In the genomic region with DNA sequence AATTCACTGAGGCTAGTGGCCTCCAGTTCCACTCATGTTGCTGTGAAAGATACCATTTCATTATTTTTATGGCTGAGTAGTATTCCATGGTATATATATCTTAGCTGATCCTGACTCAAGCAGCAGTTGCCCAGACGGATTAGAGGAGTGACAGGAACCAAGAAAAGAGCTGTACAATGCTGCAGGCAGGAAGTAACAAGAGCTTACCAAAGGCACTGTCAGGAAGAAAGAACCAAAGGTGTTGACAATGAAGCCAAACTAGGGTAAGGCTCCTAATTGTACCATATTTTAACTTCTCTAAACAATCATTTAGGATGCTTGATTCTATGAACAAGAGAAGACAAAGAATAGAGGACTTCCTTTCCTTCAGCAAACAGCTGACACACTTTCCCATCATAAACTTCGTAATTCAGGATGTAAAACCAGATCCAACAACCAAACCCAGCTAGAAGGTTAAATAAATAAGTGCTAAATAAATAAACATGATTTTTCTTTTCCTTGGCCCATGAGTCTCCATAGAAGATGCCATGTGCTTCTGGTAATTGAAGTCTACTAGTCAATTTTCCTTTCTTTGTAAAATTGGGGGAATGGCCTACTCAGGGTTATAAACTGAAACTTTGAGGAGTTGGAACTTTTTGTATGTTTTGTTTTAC, we compare ENCODE assay signal across 22 cellular contexts.
DNase-seq lines count a peak whose midpoint lies in the region; ATAC-seq and TF ChIP-seq lines count a peak whose summit lies in the region.
"Had no signal": no experiment of that assay in that cellular context is flagged by ENCODE, and none has a peak within 500 bp of the region (broad histone marks: within the 10 kb centered on the region; RNA-seq: fewer than 3 reads in every experiment).

No MANE protein-coding gene starts in this region.

- no peak for DNase-seq in CD8-positive, alpha-beta memory T cell
- DNase-seq in LNCaP clone FGC (ENCODE audit: low read depth) (peak; percentile 38), mesothelial cell of epicardium (ENCODE audit: low spot score in 2 of 2, unreplicated experiment in 2 of 2) (no peak), NCI-H526 (lab: John Stamatoyannopoulos, UW) (no peak), RWPE1 (ENCODE audit: low spot score) (no peak), stomach (no peak)
- no peak for DNase-seq in activated naive CD8-positive, alpha-beta T cell treated with anti-CD3 and anti-CD28 coated beads, Interleukin-2, amount 10 ng/mL, durations not matched to agents 7 days and 5 days
- DNase-seq: activated CD4-positive, alpha-beta T cell treated with anti-CD3 and anti-CD28 coated beads for 36 hours; colonic mucosa; foreskin fibroblast; hypothalamus; kidney; NCI-H1417 treated with DMSO at 0.1 percent for 48 hours; NCI-H748 treated with DMSO at 0.1 percent for 48 hours; stimulated activated CD4-positive, alpha-beta T cell treated with anti-CD3 and anti-CD28 coated beads, Interleukin-1b, Interleukin-23, amount 100 ng/mL, for 48 hours; stimulated activated naive CD4-positive, alpha-beta T cell treated with Interleukin-2 at 50 U/mL for 16 hours; transverse colon had no signal

- no peaks in the 10 kb centered on the region for H3K9me3 Mint-ChIP-seq in CD8-positive, alpha-beta memory T cell
- H3K9me3 Mint-ChIP-seq in activated naive CD8-positive, alpha-beta T cell treated with anti-CD3 and anti-CD28 coated beads, Interleukin-2, amount 10 ng/mL, durations not matched to agents 7 days and 5 days, result peaks cover 2% of the 10 kb centered on the region
- H3K9me3 Mint-ChIP-seq in mesothelial cell of epicardium, result no peaks in the 10 kb centered on the region
- H3K9me3 Mint-ChIP-seq: brain, neural progenitor cell had no signal

- no peak overlapping the region for H3K4me3 ChIP-seq in CD8-positive, alpha-beta memory T cell (ENCODE audit: low read length)
- H3K4me3 ChIP-seq in LNCaP clone FGC (ENCODE audit: low read depth, low read length), result no peak overlapping the region
- H3K4me3 ChIP-seq in stomach, result no peak overlapping the region
- H3K4me3 ChIP-seq: colonic mucosa, HAP-1, neural progenitor cell, prostate gland, transverse colon had no signal

- no peak for TF ChIP-seq POLR2A in stomach (IDR thresholded peaks at IDR 0.05)

- H3K36me3 ChIP-seq in CD8-positive, alpha-beta memory T cell (ENCODE audit: insufficient read depth, low read length), result no peaks in the 10 kb centered on the region
- H3K36me3 ChIP-seq in stomach, result no peaks in the 10 kb centered on the region
- H3K36me3 ChIP-seq: colonic mucosa, HAP-1, neural progenitor cell, prostate gland, transverse colon had no signal

- H3K4me1 ChIP-seq in CD8-positive, alpha-beta memory T cell (ENCODE audit: insufficient read depth, low read length), result peaks cover 49% of the 10 kb centered on the region
- H3K4me1 ChIP-seq in stomach, result peaks cover 0 to 20% (median 8%) of the 10 kb centered on the region in 4 donors
- H3K4me1 ChIP-seq: colonic mucosa, neural progenitor cell, prostate gland had no signal

- ATAC-seq in activated naive CD8-positive, alpha-beta T cell treated with anti-CD3 and anti-CD28 coated beads, Interleukin-2, amount 10 ng/mL, durations not matched to agents 7 days and 5 days (ENCODE audit: low read depth), result no peak
- ATAC-seq: activated CD4-positive, alpha-beta T cell treated with anti-CD3 and anti-CD28 coated beads for 36 hours had no signal

- H3K9me3 ChIP-seq in CD8-positive, alpha-beta memory T cell (ENCODE audit: low read length), result no peaks in the 10 kb centered on the region
- no peaks in the 10 kb centered on the region for H3K9me3 ChIP-seq in stomach
- H3K9me3 ChIP-seq: colonic mucosa, HAP-1, prostate gland, transverse colon had no signal

- TF ChIP-seq CTCF in LNCaP clone FGC (IDR thresholded peaks at IDR 0.05; ENCODE audit: control insufficient read depth, extremely low read depth, insufficient read depth), result no peak
- TF ChIP-seq CTCF in mesothelial cell of epicardium (IDR thresholded peaks at IDR 0.05; ENCODE audit: unreplicated experiment), result no peak
- no peak for TF ChIP-seq CTCF in RWPE1 (conservative IDR thresholded peaks at IDR 0.05; ENCODE audit: low read depth)
- no peak for TF ChIP-seq CTCF in stomach (IDR thresholded peaks at IDR 0.05)

- intact Hi-C loops in stomach (cut with DNase I; ENCODE audit: low total_unique reads), result no loop called here

- TF ChIP-seq EP300 in stomach (IDR thresholded peaks at IDR 0.05), result no peak

- CTCF ChIA-PET in CD8-positive, alpha-beta memory T cell (lab: Charles Lee), result interaction anchor here (1.4 kb wide), 1 partner anchor 159 kb away, joined by 3 read pairs; no protein-coding TSS in a partner anchor
- CTCF ChIA-PET in RWPE1 (lab: Yijun Ruan, JAX), result no interaction called here

- no peak overlapping the region for H3K27ac ChIP-seq in CD8-positive, alpha-beta memory T cell (ENCODE audit: low read depth, low read length)
- H3K27ac ChIP-seq in RWPE1 (no peak overlapping the region), stomach (no peak overlapping the region)
- H3K27ac ChIP-seq: colonic mucosa, neural progenitor cell, prostate gland, transverse colon had no signal

- no peaks in the 10 kb centered on the region for H3K27me3 Mint-ChIP-seq in CD8-positive, alpha-beta memory T cell
- H3K27me3 Mint-ChIP-seq in activated naive CD8-positive, alpha-beta T cell treated with anti-CD3 and anti-CD28 coated beads, Interleukin-2, amount 10 ng/mL, durations not matched to agents 7 days and 5 days, result no peaks in the 10 kb centered on the region
- no peaks in the 10 kb centered on the region for H3K27me3 Mint-ChIP-seq in mesothelial cell of epicardium (ENCODE audit: low read depth)
- H3K27me3 Mint-ChIP-seq: activated CD4-positive, alpha-beta T cell treated with anti-CD3 and anti-CD28 coated beads for 36 hours; B cell had no signal

- peaks cover 50 to 88% (median 77%) of the 10 kb centered on the region in 3 donors for H3K4me1 Mint-ChIP-seq in CD8-positive, alpha-beta memory T cell
- peaks cover 49% of the 10 kb centered on the region for H3K4me1 Mint-ChIP-seq in activated naive CD8-positive, alpha-beta T cell treated with anti-CD3 and anti-CD28 coated beads, Interleukin-2, amount 10 ng/mL, durations not matched to agents 7 days and 5 days
- H3K4me1 Mint-ChIP-seq in mesothelial cell of epicardium, result peaks cover 50% of the 10 kb centered on the region
- H3K4me1 Mint-ChIP-seq: neural progenitor cell had no signal

- no peaks in the 10 kb centered on the region for H3K27me3 ChIP-seq in CD8-positive, alpha-beta memory T cell (ENCODE audit: insufficient read depth, low read length, poor library complexity, severe bottlenecking)
- H3K27me3 ChIP-seq in stomach, result no peaks in the 10 kb centered on the region
- H3K27me3 ChIP-seq: colonic mucosa, neural progenitor cell, transverse colon had no signal

- peak overlapping the region in 6 of 7 donors; percentile 4 to 71 (median 13) for H3K4me3 Mint-ChIP-seq in CD8-positive, alpha-beta memory T cell
- peak overlapping the region; percentile 58 for H3K4me3 Mint-ChIP-seq in activated naive CD8-positive, alpha-beta T cell treated with anti-CD3 and anti-CD28 coated beads, Interleukin-2, amount 10 ng/mL, durations not matched to agents 7 days and 5 days
- no peak overlapping the region for H3K4me3 Mint-ChIP-seq in mesothelial cell of epicardium
- H3K4me3 Mint-ChIP-seq: activated CD4-positive, alpha-beta T cell treated with anti-CD3 and anti-CD28 coated beads for 36 hours; B cell; brain; neural progenitor cell had no signal

- peak overlapping the region; percentile 5 to 82 (median 41) for H3K27ac Mint-ChIP-seq in CD8-positive, alpha-beta memory T cell
- peak overlapping the region; percentile 80 for H3K27ac Mint-ChIP-seq in activated naive CD8-positive, alpha-beta T cell treated with anti-CD3 and anti-CD28 coated beads, Interleukin-2, amount 10 ng/mL, durations not matched to agents 7 days and 5 days
- peak overlapping the region; percentile 54 for H3K27ac Mint-ChIP-seq in mesothelial cell of epicardium
- H3K27ac Mint-ChIP-seq: activated CD4-positive, alpha-beta T cell treated with anti-CD3 and anti-CD28 coated beads for 36 hours; B cell; brain; neural progenitor cell had no signal

- WGBS in stomach, 5 donors, result 64 to 74% (median 68%) methylated on average over 2 of the region's 2 CpGs

- peaks cover 0 to 3% (median 1%) of the 10 kb centered on the region in 3 donors for H3K36me3 Mint-ChIP-seq in CD8-positive, alpha-beta memory T cell
- peaks cover 10% of the 10 kb centered on the region for H3K36me3 Mint-ChIP-seq in activated naive CD8-positive, alpha-beta T cell treated with anti-CD3 and anti-CD28 coated beads, Interleukin-2, amount 10 ng/mL, durations not matched to agents 7 days and 5 days
- no peaks in the 10 kb centered on the region for H3K36me3 Mint-ChIP-seq in mesothelial cell of epicardium
- H3K36me3 Mint-ChIP-seq: neural progenitor cell had no signal

- POLR2A ChIA-PET in CD8-positive, alpha-beta memory T cell (lab: Charles Lee), result interaction anchor here (0.7 to 0.8 kb wide), 2 partner anchors 10 to 11 kb away, joined by 3 read pairs; no protein-coding TSS in a partner anchor
- POLR2A ChIA-PET in activated naive CD8-positive, alpha-beta T cell treated with anti-CD3 and anti-CD28 coated beads, Interleukin-2, amount 10 ng/mL, durations not matched to agents 7 days and 5 days (lab: Charles Lee), result interaction anchor here (0.9 kb wide), 1 partner anchor 16 kb away, joined by 4 read pairs; no protein-coding TSS in a partner anchor
- POLR2A ChIA-PET in RWPE1 (lab: Yijun Ruan, JAX; ENCODE audit: low non-redundant PET), result no interaction called here
